Comparison of ENCODE assay signal across 13 cellular contexts in genomic region chr19:957578-957977, GRCh38. TPM values are rescaled to one million over a fixed set of nuclear protein-coding genes. Genes with fewer than 3 reads are reported as not detected.
"Had no signal": no experiment of that assay in that cellular context is flagged by ENCODE, and none has a peak within 500 bp of the region (broad histone marks: within the 10 kb centered on the region; RNA-seq: fewer than 3 reads in every experiment).

No MANE protein-coding gene starts in this region.

RNA-seq across cellular contexts. Expression of gene KISS1R, which starts 40.4 kb away (rescaled TPM):
- total RNA-seq: fibroblast of villous mesenchyme, heart right ventricle, mesenteric fat pad, pulmonary artery endothelial cell, right cardiac atrium, thyroid gland, urinary bladder had no signal
- polyA plus RNA-seq: heart right ventricle, keratinocyte, right cardiac atrium had no signal

RNA-seq across cellular contexts. Expression of gene GRIN3B, which starts 42.6 kb away (rescaled TPM):
- total RNA-seq: activated CD4-positive, alpha-beta T cell treated with anti-CD3 and anti-CD28 coated beads, Interleukin-2, amount 10 ng/mL, durations not matched to agents 7 days and 5 days; activated CD8-positive, alpha-beta memory T cell treated with anti-CD3 and anti-CD28 coated beads, Interleukin-2, amount 10 ng/mL, durations not matched to agents 7 days and 5 days; cerebellum; naive thymus-derived CD8-positive, alpha-beta T cell; pancreas; urinary bladder had no signal
- polyA plus RNA-seq: naive thymus-derived CD8-positive, alpha-beta T cell; right cardiac atrium had no signal
